18 cellular contexts compared by ENCODE assay signal in the genomic region with DNA sequence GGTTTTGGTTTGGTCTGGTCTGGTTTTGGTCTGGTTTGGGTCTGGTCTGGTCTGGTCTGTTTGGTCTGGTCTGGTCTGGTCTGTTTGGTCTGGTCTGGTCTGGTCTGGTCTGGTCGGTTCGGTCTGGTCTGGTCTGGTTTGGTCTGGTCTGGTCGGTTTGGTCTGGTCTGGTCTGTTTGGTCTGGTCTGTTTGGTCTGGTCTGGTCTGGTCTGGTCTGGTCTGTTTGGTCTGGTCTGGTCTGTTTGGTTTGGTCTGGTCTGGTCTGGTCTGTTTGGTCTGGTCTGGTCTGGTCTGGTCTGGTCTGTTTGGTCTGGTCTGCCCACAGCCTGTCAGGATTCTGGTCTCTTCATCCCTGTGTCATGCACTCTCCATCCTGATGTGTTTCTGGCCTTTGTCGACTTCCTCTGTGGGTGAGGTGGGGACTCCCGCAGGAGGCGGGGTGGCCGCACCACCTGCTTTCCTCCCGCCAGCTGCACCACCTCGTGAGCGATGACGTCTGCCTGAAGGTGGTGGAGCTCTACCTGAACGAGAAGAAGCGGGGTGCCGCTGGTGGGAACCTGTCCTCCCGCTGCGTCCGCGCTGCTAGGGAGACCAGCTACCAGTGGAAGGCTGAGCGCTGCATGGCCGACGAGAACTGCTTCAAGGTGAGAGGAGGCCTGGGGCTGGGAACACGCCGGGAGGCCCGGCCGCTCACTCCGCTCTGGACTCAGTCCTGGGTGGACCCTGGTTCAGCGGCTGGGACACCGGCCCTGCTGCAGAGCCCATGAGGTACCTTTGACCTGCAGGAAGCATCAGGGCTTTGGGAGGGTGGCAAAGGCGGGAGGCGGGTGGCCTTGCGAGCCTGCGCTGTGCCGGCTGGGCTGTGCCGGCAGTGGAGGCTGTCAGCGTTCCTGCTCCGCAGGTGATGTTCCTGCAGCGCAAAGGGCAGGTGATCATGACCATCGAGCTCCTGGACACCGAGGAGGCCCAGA. TPM values are rescaled to one million over a fixed set of nuclear protein-coding genes. Genes with fewer than 3 reads are reported as not detected.
DNase-seq lines count a peak whose midpoint lies in the region; ATAC-seq, FAIRE-seq and TF ChIP-seq lines count a peak whose summit lies in the region.
"Had no signal": no experiment of that assay in that cellular context is flagged by ENCODE, and none has a peak within 500 bp of the region (broad histone marks: within the 10 kb centered on the region; RNA-seq: fewer than 3 reads in every experiment).

No MANE protein-coding gene starts in this region.

- H3K4ac ChIP-seq in H9 (ENCODE audit: low read depth, low read length) = no peak overlapping the region

- CTCF ChIA-PET in activated CD4-positive, alpha-beta T cell treated with anti-CD3 and anti-CD28 coated beads for 36 hours (lab: Charles Lee) = no interaction called here
- CTCF ChIA-PET in GM12878 (lab: Yijun Ruan, JAX) = no interaction called here

- no peak for TF ChIP-seq EP300 in GM12878 (IDR thresholded peaks at IDR 0.05; ENCODE audit: borderline replicate concordance in 1 of 2, control insufficient read depth in 1 of 2, low read depth in 2 of 2, low read length in 2 of 2)

- H3K36me3 ChIP-seq in GM12878 (ENCODE audit: control insufficient read depth in 2 of 2, insufficient read depth in 2 of 2, low read length in 1 of 2) (peaks cover 10 to 44% of the 10 kb centered on the region in 2 experiments), mucosa of descending colon (ENCODE audit: low read depth) (no peaks in the 10 kb centered on the region)
- H3K36me3 ChIP-seq: uterus had no signal

- H3K9me3 ChIP-seq in H9 (ENCODE audit: control insufficient read depth, low read depth, low read length) (no peaks in the 10 kb centered on the region), GM12878 (replicated peaks; ENCODE audit: control insufficient read depth, insufficient read depth, low read length) (peaks cover 11% of the 10 kb centered on the region; the same call in 2 of the 3 replicates), mucosa of descending colon (peaks cover 6% of the 10 kb centered on the region)
- H3K9me3 ChIP-seq: uterus had no signal

- FAIRE-seq in GM12878 (lab: Jason Lieb, UNC) = no peak
- FAIRE-seq: keratinocyte had no signal

- TF ChIP-seq POLR2A in GM12878 (IDR thresholded peaks at IDR 0.05; ENCODE audit: low read depth, low read length) = no peak

- no peak overlapping the region for H2BK12ac ChIP-seq in H9 (ENCODE audit: insufficient read length, low read depth, low read length)

- H3K23ac ChIP-seq in H9 (ENCODE audit: insufficient read length, low read depth, low read length) = no peak overlapping the region

- no peak overlapping the region for H3K27ac Mint-ChIP-seq in activated CD4-positive, alpha-beta T cell treated with anti-CD3 and anti-CD28 coated beads for 36 hours
- peak overlapping the region; percentile 55 to 94 (median 82); a peak in 5 of 7 replicates for H3K27ac Mint-ChIP-seq in H9

- H3K79me2 ChIP-seq in H9 (ENCODE audit: insufficient read depth, low read length) = peaks cover 5% of the 10 kb centered on the region; the same call in 1 of the 2 replicates
- no peaks in the 10 kb centered on the region for H3K79me2 ChIP-seq in GM12878 (ENCODE audit: control insufficient read depth, insufficient read depth, low read length)

- H2AFZ ChIP-seq in H9 (ENCODE audit: low read length) (no peak overlapping the region), GM12878 (ENCODE audit: control insufficient read depth, low read depth, low read length) (no peak overlapping the region)

- no peak overlapping the region for H4K5ac ChIP-seq in H9 (ENCODE audit: insufficient read length, low read depth, low read length)

- H4K8ac ChIP-seq in H9 (replicated peaks; ENCODE audit: insufficient read length, low read depth, low read length) = no peak overlapping the region

- peak; percentile 15 for ATAC-seq in activated CD4-positive, alpha-beta T cell treated with anti-CD3 and anti-CD28 coated beads for 36 hours
- no peak; the same call in 1 of the 3 replicates for ATAC-seq in GM12878
- ATAC-seq in mucosa of descending colon = peak; percentile 12
- ATAC-seq in HG02885 (IDR thresholded peaks at IDR 0.05; ENCODE audit: poor library complexity, unreplicated experiment) = no peak
- ATAC-seq: Panc1 had no signal

- H3K56ac ChIP-seq in H9 (ENCODE audit: insufficient read length, low read depth, low read length) = no peak overlapping the region

- no peak overlapping the region for H2AK5ac ChIP-seq in H9 (ENCODE audit: insufficient read length, low read length)

- H3K23me2 ChIP-seq in H9 (ENCODE audit: insufficient read length, low read depth, low read length, poor library complexity, severe bottlenecking) = no peaks in the 10 kb centered on the region

- no peak overlapping the region for H3K4me3 Mint-ChIP-seq in activated CD4-positive, alpha-beta T cell treated with anti-CD3 and anti-CD28 coated beads for 36 hours
- H3K4me3 Mint-ChIP-seq in H9 = no peak overlapping the region
- H3K4me3 Mint-ChIP-seq: CD14-positive monocyte had no signal

- H3K27me3 ChIP-seq in H9 (ENCODE audit: insufficient read depth, low read length) (no peaks in the 10 kb centered on the region), GM12878 (replicated peaks in 1 of 2; ENCODE audit: control insufficient read depth in 2 of 2, insufficient read depth in 2 of 2, low read length in 1 of 2) (no peaks in the 10 kb centered on the region)
- H3K27me3 ChIP-seq: uterus had no signal

- no peak overlapping the region for H2BK5ac ChIP-seq in H9 (ENCODE audit: insufficient read length, low read length)

- POLR2A ChIA-PET in activated CD4-positive, alpha-beta T cell treated with anti-CD3 and anti-CD28 coated beads for 36 hours (lab: Charles Lee) = no interaction called here
- POLR2A ChIA-PET in GM12878 (lab: Charles Lee) = no interaction called here

- no peaks in the 10 kb centered on the region for H4K20me1 ChIP-seq in H9 (ENCODE audit: control insufficient read depth, insufficient read depth, insufficient read length)
- no peaks in the 10 kb centered on the region for H4K20me1 ChIP-seq in GM12878 (ENCODE audit: control insufficient read depth, insufficient read depth)

- in situ Hi-C loops in GM12878 (cut with MboI) = no loop called here

- no peak overlapping the region for H3K4me2 ChIP-seq in H9 (ENCODE audit: insufficient read depth, insufficient read length, low read length)
- no peak overlapping the region for H3K4me2 ChIP-seq in GM12878 (ENCODE audit: control insufficient read depth, insufficient read depth)

- no peak overlapping the region for H4K91ac ChIP-seq in H9 (ENCODE audit: insufficient read length, low read depth, low read length)

- H2BK20ac ChIP-seq in H9 (ENCODE audit: low read depth, low read length, poor library complexity, severe bottlenecking) = no peak overlapping the region

- no peak for TF ChIP-seq RAD21 in GM12878 (IDR thresholded peaks at IDR 0.05; ENCODE audit: insufficient read depth, low read depth, low read length)

- TSS peak; percentile 47 for BruUV-seq in GM12878 (replicated peaks; lab: Mats Ljungman, UMichigan)

- no peak overlapping the region for H3K27ac ChIP-seq in H9 (ENCODE audit: insufficient read length, low read depth, low read length)
- H3K27ac ChIP-seq in GM12878 (ENCODE audit: control insufficient read depth, insufficient read depth) = no peak overlapping the region
- H3K27ac ChIP-seq: uterus had no signal

- H3K9ac ChIP-seq in H9 (ENCODE audit: extremely low read depth, insufficient read length, low read length) = no peak overlapping the region
- no peak overlapping the region for H3K9ac ChIP-seq in GM12878 (ENCODE audit: control insufficient read depth, insufficient read depth, low read length)

- peaks cover 51% of the 10 kb centered on the region for H3K36me3 Mint-ChIP-seq in activated CD4-positive, alpha-beta T cell treated with anti-CD3 and anti-CD28 coated beads for 36 hours (ENCODE audit: low read depth)
- peaks cover 62 to 92% (median 73%) of the 10 kb centered on the region in 3 experiments for H3K36me3 Mint-ChIP-seq in H9 (ENCODE audit: insufficient read depth in 1 of 3, low read depth in 3 of 3)

- peaks cover 9% of the 10 kb centered on the region for H3K4me1 Mint-ChIP-seq in activated CD4-positive, alpha-beta T cell treated with anti-CD3 and anti-CD28 coated beads for 36 hours
- H3K4me1 Mint-ChIP-seq in H9 = no peaks in the 10 kb centered on the region

- H3K27me3 Mint-ChIP-seq in activated CD4-positive, alpha-beta T cell treated with anti-CD3 and anti-CD28 coated beads for 36 hours = no peaks in the 10 kb centered on the region
- H3K27me3 Mint-ChIP-seq in H9 (ENCODE audit: low read depth) = no peaks in the 10 kb centered on the region

- RAD21 ChIA-PET in GM12878 (lab: Charles Lee; ENCODE audit: unreplicated experiment) = no interaction called here

- H3T11ph ChIP-seq in H9 (ENCODE audit: low read length) = no peak overlapping the region

- intact Hi-C loops in activated CD4-positive, alpha-beta T cell treated with anti-CD3 and anti-CD28 coated beads for 36 hours (cut with DNase I, micrococcal nuclease) = no loop called here
- intact Hi-C loops in GM12878 (cut with micrococcal nuclease; ENCODE audit: unreplicated experiment) (no loop called here), mucosa of descending colon (cut with DNase I, micrococcal nuclease) (no loop called here)

- DNase-seq in activated CD4-positive, alpha-beta T cell treated with anti-CD3 and anti-CD28 coated beads for 36 hours = peak; percentile 36
- no peak for DNase-seq in activated CD4-positive, alpha-beta T cell treated with anti-CD3 and anti-CD28 coated beads for 4 hours
- DNase-seq in H9 = no peak
- DNase-seq in GM12878 (ENCODE audit: low read depth, low spot score) = no peak
- peak in 1 of 3 donors; percentile 54 for DNase-seq in mucosa of descending colon
- DNase-seq in stimulated activated CD4-positive, alpha-beta T cell treated with anti-CD3 and anti-CD28 coated beads, Interleukin-15, amount 100 ng/mL, for 24 hours = no peak
- no peak for DNase-seq in stimulated activated CD4-positive, alpha-beta T cell treated with anti-CD3 and anti-CD28 coated beads, Interleukin-4, amount 100 ng/mL, for 4 hours
- DNase-seq: activated gamma-delta T cell treated with Interleukin-2 at 50 U/mL for 16 hours, NCI-H1092 treated with DMSO at 0.1 percent for 48 hours, NCI-H2107, NCI-H526 treated with DMSO at 0.1 percent for 48 hours, uterus had no signal

- TF ChIP-seq CTCF in H9 (conservative IDR thresholded peaks at IDR 0.05) (no peak), GM12878 (IDR thresholded peaks at IDR 0.05 in 2 of 3, conservative IDR thresholded peaks at IDR 0.05 in 1 of 3; ENCODE audit: control insufficient read depth in 2 of 3, extremely low read depth in 1 of 3, insufficient read depth in 1 of 3, low read depth in 3 of 3, low read length in 3 of 3) (no peak), mucosa of descending colon (IDR thresholded peaks at IDR 0.05) (no peak)

- peaks cover 2% of the 10 kb centered on the region for H3K79me1 ChIP-seq in H9 (ENCODE audit: insufficient read depth, low read depth, low read length, poor library complexity, severe bottlenecking)

- H3K4me1 ChIP-seq in H9 (ENCODE audit: insufficient read depth, low read length) = no peaks in the 10 kb centered on the region
- peaks cover 6% of the 10 kb centered on the region for H3K4me1 ChIP-seq in GM12878 (ENCODE audit: control insufficient read depth, insufficient read depth, low read length)
- no peaks in the 10 kb centered on the region for H3K4me1 ChIP-seq in mucosa of descending colon (ENCODE audit: low read depth)
- H3K4me1 ChIP-seq: uterus had no signal

- H3K4me3 ChIP-seq in GM12878 (no peak overlapping the region), mucosa of descending colon (no peak overlapping the region)
- H3K4me3 ChIP-seq: skin epidermis, uterus had no signal

- SMC1A ChIA-PET in GM12878 (lab: Charles Lee; ENCODE audit: uncharacterized antibody, unreplicated experiment) = no interaction called here

- H2BK15ac ChIP-seq in H9 (ENCODE audit: low read depth, low read length) = no peak overlapping the region

- no peak overlapping the region for H2BK120ac ChIP-seq in H9 (ENCODE audit: low read depth, low read length, poor library complexity, severe bottlenecking)

- no peak overlapping the region for H3K18ac ChIP-seq in H9 (ENCODE audit: insufficient read length, low read depth, low read length)

- no CpG with 5 or more reads among the region's 39 CpGs for WGBS in H9 (ENCODE audit: extremely low coverage, insufficient read length, low lambda C conversion rate)
- WGBS in GM12878 (ENCODE audit: insufficient coverage, insufficient replicate concordance, low lambda C conversion rate, missing lambda C conversion rate) = 94% methylated on average over 34 of the region's 39 CpGs

- no peaks in the 10 kb centered on the region for H3K9me3 Mint-ChIP-seq in activated CD4-positive, alpha-beta T cell treated with anti-CD3 and anti-CD28 coated beads for 36 hours (ENCODE audit: low read depth)
- peaks cover 5 to 15% of the 10 kb centered on the region in 2 experiments for H3K9me3 Mint-ChIP-seq in H9

- no peak overlapping the region for H3K14ac ChIP-seq in H9 (ENCODE audit: insufficient read depth, low read length)

RNA-seq across cellular contexts. Expression of a gene that starts 12.9 kb away (rescaled TPM):
- not detected for total RNA-seq in activated CD4-positive, alpha-beta T cell treated with anti-CD3 and anti-CD28 coated beads for 36 hours
- total RNA-seq in H9 (2021) = not detected in 2 replicates
- total RNA-seq in GM12878 (2013; cell fraction: nucleolus; rRNA removed) = 0.13 and 0.17 TPM in 2 replicates
- 0.38 and 0.51 TPM in 2 replicates for total RNA-seq in GM12878 (2014; rRNA removed)
- total RNA-seq in GM12878 (2014; rRNA removed; fragmentation: Illumina TruSeq; extraction: Trizol) = 0.13 and 0.23 TPM in 2 replicates
- 0.74 and 0.85 TPM in 2 replicates for total RNA-seq in GM12878 (2021)
- polyA plus RNA-seq in GM12878 (2011; ENCODE audit: low read depth) = 0.08 TPM
- polyA plus RNA-seq in GM12878 (2011; rRNA removed) = 0.01 and 0.03 TPM in 2 replicates
- 0.07 and 0.12 TPM in 2 replicates for polyA plus RNA-seq in GM12878 (2011; cell fraction: cytosol; rRNA removed)
- 0.09 and 0.16 TPM in 2 replicates for polyA plus RNA-seq in GM12878 (2011; cell fraction: nucleus; rRNA removed)
- polyA plus RNA-seq in GM12878 (2012) = 0.21 and 0.30 TPM in 2 replicates
- 0.14 and 0.24 TPM in 2 replicates for polyA plus RNA-seq in GM12878 (2014; fragmentation: Illumina TruSeq; extraction: Trizol)
- under 1 TPM; 0.05 to 0.13 TPM for polyA plus RNA-seq in GM12878 (2014; fragmentation: Nextera tagmentation; extraction: Ambion mirVana)
- 0.35 and 0.48 TPM in 2 replicates for polyA plus RNA-seq in GM12878 (2014; rRNA removed)
- polyA plus RNA-seq in GM12878 (2016; fragmentation: Nextera tagmentation; extraction: Ambion mirVana) = 1 to 10 TPM in 1 of 2 experiments, under 1 TPM in 1; 0.88 to 1.2 TPM
- polyA minus RNA-seq in GM12878 (2011; rRNA and poly(A)+ RNA removed) = 0.15 TPM in 1 of 2 replicates, not detected in the other
- polyA minus RNA-seq in GM12878 (2011; cell fraction: cytosol; rRNA and poly(A)+ RNA removed) = not detected in 2 replicates
- polyA minus RNA-seq in GM12878 (2011; cell fraction: nucleus; rRNA and poly(A)+ RNA removed) = 0.24 and 0.77 TPM in 2 replicates
- 1 to 10 TPM in 2 of 3 donors, under 1 TPM in 1; 0.38 to 2.0 (median 1.6) TPM for total RNA-seq in mucosa of descending colon
- total RNA-seq: A172 had no signal
- polyA plus RNA-seq: CD14-positive monocyte, keratinocyte had no signal

RNA-seq across cellular contexts. Expression of a gene that starts 46.7 kb away (rescaled TPM):
- 10 to 100 TPM; 27.6 to 28.5 TPM for total RNA-seq in activated CD4-positive, alpha-beta T cell treated with anti-CD3 and anti-CD28 coated beads for 36 hours
- 72.5 and 72.7 TPM in 2 replicates for total RNA-seq in H9 (2021)
- total RNA-seq in GM12878 (2013; cell fraction: nucleolus; rRNA removed) = 96.9 and 112 TPM in 2 replicates
- 8.7 and 13.2 TPM in 2 replicates for total RNA-seq in GM12878 (2014; rRNA removed)
- total RNA-seq in GM12878 (2014; rRNA removed; fragmentation: Illumina TruSeq; extraction: Trizol) = 9.1 and 9.6 TPM in 2 replicates
- 30.4 and 34.5 TPM in 2 replicates for total RNA-seq in GM12878 (2021)
- 10.6 TPM for polyA plus RNA-seq in GM12878 (2011; ENCODE audit: low read depth)
- polyA plus RNA-seq in GM12878 (2011; rRNA removed) = 14.6 and 20.0 TPM in 2 replicates
- polyA plus RNA-seq in GM12878 (2011; cell fraction: cytosol; rRNA removed) = 16.2 and 19.8 TPM in 2 replicates
- 113 and 165 TPM in 2 replicates for polyA plus RNA-seq in GM12878 (2011; cell fraction: nucleus; rRNA removed)
- polyA plus RNA-seq in GM12878 (2012) = 23.6 and 26.3 TPM in 2 replicates
- polyA plus RNA-seq in GM12878 (2014; fragmentation: Illumina TruSeq; extraction: Trizol) = 12.9 and 16.2 TPM in 2 replicates
- polyA plus RNA-seq in GM12878 (2014; fragmentation: Nextera tagmentation; extraction: Ambion mirVana) = 1 to 10 TPM in 1 of 2 experiments, under 1 TPM in 1; 0.68 to 1.4 TPM
- polyA plus RNA-seq in GM12878 (2014; rRNA removed) = 31.7 and 36.2 TPM in 2 replicates
- 10 to 100 TPM; 15.3 to 17.0 TPM for polyA plus RNA-seq in GM12878 (2016; fragmentation: Nextera tagmentation; extraction: Ambion mirVana)
- 18.9 and 23.9 TPM in 2 replicates for polyA minus RNA-seq in GM12878 (2011; rRNA and poly(A)+ RNA removed)
- 9.4 and 14.6 TPM in 2 replicates for polyA minus RNA-seq in GM12878 (2011; cell fraction: cytosol; rRNA and poly(A)+ RNA removed)
- 30.5 and 41.4 TPM in 2 replicates for polyA minus RNA-seq in GM12878 (2011; cell fraction: nucleus; rRNA and poly(A)+ RNA removed)
- 10 to 100 TPM; 30.7 to 56.6 (median 38.9) TPM for total RNA-seq in mucosa of descending colon

Comparison
In these comparisons a context has a peak if more than half of its experiments do, and no peak if none do; other contexts are left out.
1. ATAC-seq: peak in activated CD4-positive, alpha-beta T cell treated with anti-CD3 and anti-CD28 coated beads for 36 hours (single experiment) and mucosa of descending colon (single experiment); none in GM12878 (single experiment) and HG02885 (single experiment).